Comparison of ENCODE assay signal across 11 cellular contexts in the genomic region with DNA sequence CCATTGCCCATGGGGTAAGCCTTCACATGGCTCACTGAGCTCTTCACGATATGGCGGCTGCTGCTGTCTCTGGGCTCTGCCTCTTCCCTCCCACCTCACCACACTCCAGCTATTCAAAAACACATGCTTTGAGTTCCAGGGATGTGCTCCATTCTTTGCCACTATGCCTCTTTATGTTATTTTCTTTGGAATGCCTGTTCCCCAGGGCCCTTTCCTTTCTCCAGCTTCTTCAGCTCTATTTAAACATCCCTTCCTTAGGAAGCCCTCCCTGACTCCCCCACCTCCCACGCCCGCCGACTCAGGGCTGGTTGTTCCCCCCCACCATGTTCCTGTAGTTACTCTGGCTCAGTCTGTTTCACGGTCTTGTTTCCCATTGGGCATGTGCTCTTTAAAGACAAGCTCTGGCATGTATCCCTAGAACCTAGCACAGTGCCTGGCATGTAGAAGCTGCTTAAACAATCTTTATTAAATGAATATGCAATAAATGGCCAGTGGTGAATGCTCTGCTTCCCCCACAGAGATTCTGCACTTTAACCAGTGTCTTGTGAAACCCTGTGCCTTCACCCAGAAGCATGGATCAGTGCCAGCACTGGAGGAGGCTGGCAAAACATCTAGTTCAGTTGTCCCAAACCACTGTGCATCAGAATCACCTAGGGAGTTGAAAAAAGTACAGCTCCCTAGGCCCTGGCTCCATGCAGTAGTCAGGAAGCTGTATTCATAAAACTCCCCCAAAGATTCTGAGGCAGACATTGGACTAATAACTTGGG. TPM values are rescaled to one million over a fixed set of nuclear protein-coding genes. Genes with fewer than 3 reads are reported as not detected.
DNase-seq lines count a peak whose midpoint lies in the region; ATAC-seq and TF ChIP-seq lines count a peak whose summit lies in the region.
"Had no signal": no experiment of that assay in that cellular context is flagged by ENCODE, and none has a peak within 500 bp of the region (broad histone marks: within the 10 kb centered on the region; RNA-seq: fewer than 3 reads in every experiment).

No MANE protein-coding gene starts in this region.

- no peak overlapping the region for H3K18ac ChIP-seq in mesenchymal stem cell (ENCODE audit: low read depth in 1 of 2, low read length in 2 of 2)

- H2AFZ ChIP-seq in mammary epithelial cell (ENCODE audit: low read depth, low read length) = peak overlapping the region; percentile 34
- no peak overlapping the region for H2AFZ ChIP-seq in mesenchymal stem cell (ENCODE audit: low read depth, low read length)

- H4K8ac ChIP-seq in mesenchymal stem cell (ENCODE audit: low read length) = no peak overlapping the region

- no peak overlapping the region for H3K27ac ChIP-seq in mammary epithelial cell (ENCODE audit: insufficient read depth, low read depth, low read length)
- peak overlapping the region; percentile 83 for H3K27ac ChIP-seq in mesenchymal stem cell (ENCODE audit: low read length, poor library complexity, severe bottlenecking)

- CTCF ChIA-PET in mammary epithelial cell (lab: Charles Lee; ENCODE audit: low non-redundant PET) = no interaction called here

- BruUV-seq in mammary epithelial cell (replicated peaks; lab: Mats Ljungman, UMichigan) = no TSS peak

- H3K27me3 ChIP-seq in mammary epithelial cell (ENCODE audit: insufficient read depth, low read length) = no peaks in the 10 kb centered on the region
- no peaks in the 10 kb centered on the region for H3K27me3 ChIP-seq in mesenchymal stem cell (ENCODE audit: control insufficient read depth in 1 of 2, insufficient read depth in 1 of 2, low read length in 2 of 2)

- no peak overlapping the region for H3K23ac ChIP-seq in mesenchymal stem cell (ENCODE audit: low read length in 2 of 2)

- no peaks in the 10 kb centered on the region for H3K79me2 ChIP-seq in mammary epithelial cell (ENCODE audit: insufficient read depth, low read length)

- dilution Hi-C loops in mammary epithelial cell (cut with HindIII; ENCODE audit: low sequenced_read_pairs) = loop anchor here (5.0 kb wide), 2 partner anchors 43 to 122 kb away; no protein-coding TSS in a partner anchor

- H3K79me1 ChIP-seq in mesenchymal stem cell (replicated peaks; ENCODE audit: low read length, poor library complexity, severe bottlenecking) = no peaks in the 10 kb centered on the region

- WGBS in mammary epithelial cell (ENCODE audit: low coverage, missing lambda C conversion rate) = 7% methylated on average over 6 of the region's 6 CpGs
- 69% methylated on average over 6 of the region's 6 CpGs for WGBS in mesenchymal stem cell

- H3K4me3 ChIP-seq in mammary epithelial cell (replicated peaks in 1 of 3; ENCODE audit: insufficient read depth in 1 of 3, low read depth in 2 of 3, low read length in 3 of 3) = no peak overlapping the region
- no peak overlapping the region for H3K4me3 ChIP-seq in mesenchymal stem cell (ENCODE audit: insufficient read depth in 1 of 2, low read depth in 1 of 2, low read length in 2 of 2)

- H3K9me3 ChIP-seq in mammary epithelial cell (replicated peaks; ENCODE audit: insufficient read depth, low read length) (no peaks in the 10 kb centered on the region), mesenchymal stem cell (ENCODE audit: control insufficient read depth, low read length) (no peaks in the 10 kb centered on the region)

- H3K36me3 ChIP-seq in mammary epithelial cell (ENCODE audit: insufficient read depth, low read length) = no peaks in the 10 kb centered on the region
- H3K36me3 ChIP-seq in mesenchymal stem cell (ENCODE audit: control insufficient read depth in 1 of 2, insufficient read depth in 2 of 2, low read depth in 1 of 2, low read length in 2 of 2) = no peaks in the 10 kb centered on the region

- peak overlapping the region in 1 of 2 experiments; percentile 81 for H3K14ac ChIP-seq in mesenchymal stem cell (ENCODE audit: low read length in 2 of 2)

- H2BK5ac ChIP-seq in mesenchymal stem cell (ENCODE audit: low read depth, low read length, poor library complexity, severe bottlenecking) = peak overlapping the region; percentile 14

- H4K91ac ChIP-seq in mesenchymal stem cell (ENCODE audit: low read length) = no peak overlapping the region

- intact Hi-C loops in mammary epithelial cell (cut with micrococcal nuclease) = loop anchor here (5.0 kb wide), 1 partner anchor 33 kb away; no protein-coding TSS in a partner anchor

- H3K4me2 ChIP-seq in mammary epithelial cell (ENCODE audit: insufficient read depth, low read depth, low read length) (peak overlapping the region; percentile 6), mesenchymal stem cell (ENCODE audit: low read length, poor library complexity, severe bottlenecking) (no peak overlapping the region)

- H3K4ac ChIP-seq in mesenchymal stem cell (ENCODE audit: low read depth in 1 of 2, low read length in 2 of 2) = no peak overlapping the region

- H3K9ac ChIP-seq in mammary epithelial cell (ENCODE audit: insufficient read depth, low read length) (no peak overlapping the region), mesenchymal stem cell (ENCODE audit: low read length) (no peak overlapping the region)

- DNase-seq in GM03348 (ENCODE audit: low spot score) = peak; percentile 62
- DNase-seq in mammary epithelial cell = peak; percentile 60
- DNase-seq in mesenchymal stem cell = no peak
- no peak for DNase-seq in NCI-H748 treated with DMSO at 0.1 percent for 48 hours (lab: John Stamatoyannopoulos, UW)
- DNase-seq: NCI-H1105; stimulated activated CD4-positive, alpha-beta T cell treated with anti-CD3 and anti-CD28 coated beads, Interleukin-2, amount 100 ng/mL, for 48 hours had no signal

- no peak overlapping the region for H2BK120ac ChIP-seq in mesenchymal stem cell (ENCODE audit: low read depth, low read length)

- TF ChIP-seq CTCF in mammary epithelial cell (conservative IDR thresholded peaks at IDR 0.05 in 1 of 2, IDR thresholded peaks at IDR 0.05 in 1 of 2; ENCODE audit: extremely low read depth in 1 of 2, insufficient read depth in 1 of 2, low read depth in 1 of 2, low read length in 2 of 2) = no peak

- H2BK15ac ChIP-seq in mesenchymal stem cell (ENCODE audit: low read depth, poor library complexity, severe bottlenecking) = no peak overlapping the region

- peak overlapping the region; percentile 31 for H2AK5ac ChIP-seq in mesenchymal stem cell (ENCODE audit: low read length, severe bottlenecking)

- H2BK12ac ChIP-seq in mesenchymal stem cell (ENCODE audit: low read length in 2 of 2) = no peak overlapping the region

- H3K4me1 ChIP-seq in mammary epithelial cell (ENCODE audit: insufficient read depth, low read length) = peaks cover 63% of the 10 kb centered on the region
- peaks cover 17% of the 10 kb centered on the region for H3K4me1 ChIP-seq in mesenchymal stem cell (ENCODE audit: control insufficient read depth, insufficient read depth, low read depth, low read length)

- in situ Hi-C loops in mammary epithelial cell (cut with MboI; ENCODE audit: low sequenced_read_pairs in 2 of 2) = no loop called here

- ATAC-seq in HG02623 (IDR thresholded peaks at IDR 0.05; ENCODE audit: unreplicated experiment) (no peak), HG03039 (IDR thresholded peaks at IDR 0.05; ENCODE audit: unreplicated experiment) (no peak)
- ATAC-seq: Panc1 had no signal

- H4K20me1 ChIP-seq in mammary epithelial cell (ENCODE audit: insufficient read depth, low read length) = no peaks in the 10 kb centered on the region

RNA-seq across cellular contexts. Expression of gene MYCBPAP, which starts 6.9 kb away (rescaled TPM):
- 1 to 10 TPM in 1 of 2 donors, under 1 TPM in 1; 0.50 to 9.6 TPM for total RNA-seq in mammary epithelial cell
- 4.5 TPM for polyA plus RNA-seq in mammary epithelial cell
- polyA minus RNA-seq in mammary epithelial cell = not detected
- 0.23 TPM for polyA plus RNA-seq in mesenchymal stem cell (2013, experiment 1 of 2)
- 0.03 TPM for polyA plus RNA-seq in mesenchymal stem cell (2013, experiment 2 of 2)

RNA-seq across cellular contexts. Expression of gene EPN3, which starts 17.4 kb away (rescaled TPM):
- total RNA-seq in mammary epithelial cell = 10 to 100 TPM; 12.2 to 70.7 TPM
- polyA plus RNA-seq in mammary epithelial cell = 101 TPM
- polyA minus RNA-seq in mammary epithelial cell = 151 TPM
- polyA plus RNA-seq in mesenchymal stem cell (2013, experiment 1 of 2) = 0.01 TPM
- polyA plus RNA-seq in mesenchymal stem cell (2013, experiment 2 of 2) = not detected
- total RNA-seq: fibroblast of lung, mononuclear cell had no signal
- polyA plus RNA-seq: fibroblast of lung had no signal

RNA-seq across cellular contexts. Expression of gene SPATA20, which starts 31.9 kb away (rescaled TPM):
- 10 to 100 TPM; 65.6 to 79.9 TPM for total RNA-seq in mammary epithelial cell
- 28.9 TPM for polyA plus RNA-seq in mammary epithelial cell
- 24.6 TPM for polyA minus RNA-seq in mammary epithelial cell
- polyA plus RNA-seq in mesenchymal stem cell (2013, experiment 1 of 2) = 36.6 TPM
- 37.2 TPM for polyA plus RNA-seq in mesenchymal stem cell (2013, experiment 2 of 2)

RNA-seq across cellular contexts. Expression of gene RSAD1, which starts 36.5 kb away (rescaled TPM):
- 10 to 100 TPM; 17.2 to 29.9 TPM for total RNA-seq in mammary epithelial cell
- polyA plus RNA-seq in mammary epithelial cell = 18.8 TPM
- polyA minus RNA-seq in mammary epithelial cell = 33.2 TPM
- polyA plus RNA-seq in mesenchymal stem cell (2013, experiment 1 of 2) = 9.6 TPM
- 9.3 TPM for polyA plus RNA-seq in mesenchymal stem cell (2013, experiment 2 of 2)

RNA-seq across cellular contexts. Expression of gene CACNA1G, which starts 45.4 kb away (rescaled TPM):
- total RNA-seq in mammary epithelial cell = under 1 TPM in 1 of 2 donors, not detected in 1; 0.09 TPM
- 0.03 TPM for polyA plus RNA-seq in mammary epithelial cell
- not detected for polyA minus RNA-seq in mammary epithelial cell
- polyA plus RNA-seq in mesenchymal stem cell (2013, experiment 1 of 2) = 0.01 TPM
- polyA plus RNA-seq in mesenchymal stem cell (2013, experiment 2 of 2) = 0.01 TPM

Comparison
In these comparisons a context has a peak if more than half of its experiments do, and no peak if none do; other contexts are left out.
1. DNase-seq: peak in GM03348 (single experiment) and mammary epithelial cell (single experiment); none in mesenchymal stem cell (single experiment) and NCI-H748 treated with DMSO at 0.1 percent for 48 hours (single experiment).